Comparison of ENCODE assay signal across 21 cellular contexts in the genomic region with DNA sequence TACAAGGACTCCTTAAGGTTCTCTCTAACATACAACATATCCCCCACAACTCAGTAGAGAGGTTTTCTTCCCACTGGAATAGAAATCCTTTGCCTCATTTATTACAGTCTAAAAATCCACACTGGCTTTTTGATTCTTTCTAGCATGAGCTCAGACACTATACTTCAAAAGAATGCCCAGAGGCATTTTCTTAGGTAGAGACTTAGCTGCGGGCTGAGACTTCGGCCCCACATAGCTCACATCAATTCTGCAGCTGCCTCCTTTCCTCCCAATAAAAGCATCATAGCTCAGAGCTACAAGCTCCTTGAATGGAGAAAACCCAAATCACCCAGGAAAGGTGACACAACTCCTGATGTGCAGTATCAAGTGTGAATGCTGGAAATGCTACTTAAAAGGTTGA.
"Had no signal": no experiment of that assay in that cellular context is flagged by ENCODE, and none has a peak within 500 bp of the region (broad histone marks: within the 10 kb centered on the region; RNA-seq: fewer than 3 reads in every experiment).

No MANE protein-coding gene starts in this region.

- H3K4me3 ChIP-seq: heart left ventricle, left lung, mucosa of descending colon, ovary, spleen, testis, upper lobe of left lung had no signal

- H3K4me1 ChIP-seq: left lung had no signal

- ATAC-seq: activated CD8-positive, alpha-beta T cell treated with anti-CD3 and anti-CD28 coated beads, Interleukin-2, amount 10 ng/mL, durations not matched to agents 7 days and 5 days; activated T-cell treated with anti-CD3 and anti-CD28 coated beads, Interleukin-2, amount 50 U/mL, for 4 hours; heart left ventricle; left lung; mucosa of descending colon; naive thymus-derived CD4-positive, alpha-beta T cell; sciatic nerve; stimulated activated memory B cell treated with anti-CD40 and anti-IgM and Interleukin-4, amounts not matched to agents 10 μg/mL and 1 μg/mL and 100 μg/mL, for 72 hours had no signal

- H3K27ac Mint-ChIP-seq: activated CD4-positive, alpha-beta T cell treated with anti-CD3 and anti-CD28 coated beads, Interleukin-2, amount 10 ng/mL, durations not matched to agents 7 days and 5 days; activated CD8-positive, alpha-beta T cell treated with anti-CD3 and anti-CD28 coated beads, Interleukin-2, amount 10 ng/mL, durations not matched to agents 7 days and 5 days; stimulated activated memory B cell treated with anti-CD40 and anti-IgM and Interleukin-4, amounts not matched to agents 10 μg/mL and 1 μg/mL and 100 μg/mL, for 72 hours had no signal

- H3K27me3 Mint-ChIP-seq: activated CD4-positive, alpha-beta T cell treated with anti-CD3 and anti-CD28 coated beads, Interleukin-2, amount 10 ng/mL, durations not matched to agents 7 days and 5 days; naive thymus-derived CD4-positive, alpha-beta T cell; stimulated activated memory B cell treated with anti-CD40 and anti-IgM and Interleukin-4, amounts not matched to agents 10 μg/mL and 1 μg/mL and 100 μg/mL, for 72 hours had no signal

- H3K4me3 Mint-ChIP-seq: activated CD4-positive, alpha-beta T cell treated with anti-CD3 and anti-CD28 coated beads, Interleukin-2, amount 10 ng/mL, durations not matched to agents 7 days and 5 days; activated CD8-positive, alpha-beta T cell treated with anti-CD3 and anti-CD28 coated beads, Interleukin-2, amount 10 ng/mL, durations not matched to agents 7 days and 5 days; activated T-cell treated with anti-CD3 and anti-CD28 coated beads, Interleukin-2, amount 50 U/mL, for 4 hours; naive thymus-derived CD4-positive, alpha-beta T cell; stimulated activated memory B cell treated with anti-CD40 and anti-IgM and Interleukin-4, amounts not matched to agents 10 μg/mL and 1 μg/mL and 100 μg/mL, for 72 hours had no signal

- H3K36me3 ChIP-seq: ovary had no signal

- H3K27ac ChIP-seq: heart left ventricle, left lung, ovary, upper lobe of left lung had no signal

- DNase-seq: activated CD4-positive, alpha-beta T cell treated with anti-CD3 and anti-CD28 coated beads, Interleukin-2, amount 10 ng/mL, durations not matched to agents 7 days and 5 days; activated CD8-positive, alpha-beta T cell treated with anti-CD3 and anti-CD28 coated beads, Interleukin-2, amount 10 ng/mL, durations not matched to agents 7 days and 5 days; activated effector memory CD4-positive, alpha-beta T cell treated with anti-CD3 and anti-CD28 coated beads, Interleukin-2, amount 50 U/mL, for 16 hours; activated naive CD4-positive, alpha-beta T cell treated with anti-CD3 and anti-CD28 coated beads, Interleukin-2, amount 50 U/mL, for 16 hours; activated T-cell treated with anti-CD3 and anti-CD28 coated beads, Interleukin-2, amount 50 U/mL, for 4 hours; aorta; cerebellar nuclear complex; cortex of kidney; heart left ventricle; left lung; mucosa of descending colon; naive thymus-derived CD4-positive, alpha-beta T cell; ovary; spleen; stimulated activated CD4-positive, alpha-beta T cell treated with anti-CD3 and anti-CD28 coated beads, Interleukin-4, amount 100 ng/mL, for 4 hours; T-helper 1 cell; T1000; testis; upper lobe of left lung had no signal

- H3K9me3 ChIP-seq: heart left ventricle, left lung, mucosa of descending colon, ovary, spleen, testis, upper lobe of left lung had no signal

- H3K27me3 ChIP-seq: heart left ventricle, left lung, ovary, spleen, testis, upper lobe of left lung had no signal
